ENCODE assay signal across 16 cellular contexts in the genomic region with DNA sequence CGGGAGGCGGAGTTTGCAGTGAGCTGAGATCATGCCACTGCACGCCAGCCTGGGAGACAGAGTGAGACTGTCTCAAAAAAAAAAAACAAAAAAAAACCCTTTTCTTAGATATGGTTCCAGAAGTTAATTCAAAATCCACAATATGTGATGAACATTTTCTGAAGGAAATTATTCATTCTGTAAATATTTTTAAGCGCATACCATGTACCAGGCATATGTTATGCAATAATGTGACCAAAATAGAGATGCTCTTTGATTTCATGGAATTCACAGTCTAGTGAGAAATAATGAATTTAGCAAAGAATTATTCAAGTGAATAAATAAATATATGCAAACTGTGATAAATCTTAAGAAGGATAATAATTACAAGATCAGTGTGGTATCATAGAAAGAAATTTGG.
"Had no signal": no experiment of that assay in that cellular context is flagged by ENCODE, and none has a peak within 500 bp of the region (broad histone marks: within the 10 kb centered on the region; RNA-seq: fewer than 3 reads in every experiment).

No MANE protein-coding gene starts in this region.

- ATAC-seq: esophagus mucosa; heart left ventricle; stimulated activated naive CD8-positive, alpha-beta T cell treated with anti-CD3 and anti-CD28 coated beads, Interleukin-15, Interleukin-2, amounts not matched to agents 100 U/mL and 50 U/mL, for 24 hours; T-cell had no signal

- DNase-seq: activated CD4-positive, alpha-beta memory T cell treated with anti-CD3 and anti-CD28 coated beads, Interleukin-2, amount 10 ng/mL, durations not matched to agents 7 days and 5 days; activated gamma-delta T cell treated with Interleukin-2 at 50 U/mL for 16 hours; activated naive CD8-positive, alpha-beta T cell treated with anti-CD3 and anti-CD28 coated beads, Interleukin-2, amount 10 ng/mL, durations not matched to agents 7 days and 5 days; activated T-cell treated with anti-CD3 and anti-CD28 coated beads, Interleukin-2, amount 50 U/mL, for 48 hours; endodermal cell; foreskin keratinocyte; heart left ventricle; pancreas; stimulated activated CD4-positive, alpha-beta T cell treated with anti-CD3 and anti-CD28 coated beads, Interleukin-2, amount 100 ng/mL, for 48 hours; stimulated activated naive CD8-positive, alpha-beta T cell treated with anti-CD3 and anti-CD28 coated beads, Interleukin-15, Interleukin-2, amounts not matched to agents 100 U/mL and 50 U/mL, for 24 hours; T-cell; T1000; upper lobe of right lung had no signal

- H3K4me3 ChIP-seq: heart left ventricle, pancreas, suprapubic skin, upper lobe of right lung had no signal

- H3K27ac ChIP-seq: foreskin keratinocyte, heart left ventricle, suprapubic skin, upper lobe of right lung, VCaP had no signal

- H3K4me1 ChIP-seq: heart left ventricle, suprapubic skin, upper lobe of right lung had no signal

- H3K9me3 ChIP-seq: heart left ventricle, pancreas, suprapubic skin, upper lobe of right lung had no signal

- FAIRE-seq: pancreas had no signal

- H3K36me3 ChIP-seq: heart left ventricle, pancreas, suprapubic skin, upper lobe of right lung had no signal

- H3K27me3 ChIP-seq: foreskin keratinocyte, pancreas, suprapubic skin, upper lobe of right lung had no signal
